In genomic region chr20:2750343-2751251, GRCh38 we compare ENCODE assay signal across 8 cellular contexts. TPM values are rescaled to one million over a fixed set of nuclear protein-coding genes. Genes with fewer than 3 reads are reported as not detected.
DNase-seq lines count a peak whose midpoint lies in the region; ATAC-seq and TF ChIP-seq lines count a peak whose summit lies in the region.

No MANE protein-coding gene starts in this region.

- H3K27me3 ChIP-seq in heart left ventricle, result peaks cover 5 to 45% (median 36%) of the 10 kb centered on the region in 9 donors
- peaks cover 18% of the 10 kb centered on the region for H3K27me3 ChIP-seq in rectal smooth muscle tissue (ENCODE audit: control insufficient read depth, insufficient read depth, low read length)

- no peak for TF ChIP-seq POLR2A in heart left ventricle (IDR thresholded peaks at IDR 0.05)

- no peak overlapping the region for H3K9ac ChIP-seq in rectal smooth muscle tissue (ENCODE audit: low read length)

- DNase-seq in Right ventricle myocardium inferior (ENCODE audit: missing footprints) (peak; percentile 80), cardiac septum (ENCODE audit: low spot score) (no peak), heart left ventricle (peak in 1 of 5 donors; percentile 40), HPDE6-E6E7 (ENCODE audit: extremely low spot score) (no peak), NCI-H774 (lab: John Stamatoyannopoulos, UW) (no peak)

- ATAC-seq in Right ventricle myocardium inferior, result peak; percentile 46
- ATAC-seq in heart left ventricle, result peak in 3 of 4 donors; percentile 41 to 65 (median 41)
- ATAC-seq in GM18502 (IDR thresholded peaks at IDR 0.05; ENCODE audit: poor library complexity, unreplicated experiment), result no peak

- peak overlapping the region in 7 of 12 donors; percentile 37 to 62 (median 55) for H3K4me3 ChIP-seq in heart left ventricle
- H3K4me3 ChIP-seq in rectal smooth muscle tissue (ENCODE audit: low read length), result peak overlapping the region; percentile 58

- H3K27ac ChIP-seq in VCaP (peak overlapping the region; percentile 50; the same call in 1 of the 2 replicates), heart left ventricle (no peak overlapping the region), rectal smooth muscle tissue (ENCODE audit: low read depth, low read length) (no peak overlapping the region)

- H3K9me3 ChIP-seq in heart left ventricle, result no peaks in the 10 kb centered on the region

- no peaks in the 10 kb centered on the region for H3K36me3 ChIP-seq in heart left ventricle
- no peaks in the 10 kb centered on the region for H3K36me3 ChIP-seq in rectal smooth muscle tissue (ENCODE audit: control insufficient read depth, insufficient read depth, low read length)

- TF ChIP-seq CTCF in VCaP (conservative IDR thresholded peaks at IDR 0.05), result no peak
- no peak for TF ChIP-seq CTCF in heart left ventricle (IDR thresholded peaks at IDR 0.05)

- WGBS in heart left ventricle, 4 donors, result 4 to 14% (median 8%) methylated on average over 36 to 44 of the region's 44 CpGs

- peaks cover 0 to 30% (median 20%) of the 10 kb centered on the region in 12 donors for H3K4me1 ChIP-seq in heart left ventricle
- H3K4me1 ChIP-seq in rectal smooth muscle tissue (ENCODE audit: control insufficient read depth, insufficient read depth, low read length), result peaks cover 4% of the 10 kb centered on the region

- intact Hi-C loops in Right ventricle myocardium inferior (cut with DNase I) (loop anchor here (5.0 kb wide), 1 partner anchor 92 kb away; the partner anchor contains the start of genes PCED1A and VPS16), cardiac septum (cut with DNase I) (loop anchor here (5.0 kb wide), 1 partner anchor 102 kb away; no protein-coding TSS in a partner anchor), heart left ventricle (cut with DNase I) (loop anchor here in 7 of 10 donors (5.0 to 10.0 kb wide), 8 partner anchors 53 to 254 kb away; partner anchors contain the start of genes PCED1A (in 2 of the 7), VPS16 (in 2 of the 7) and EBF4 (in 1 of the 7))

RNA-seq across cellular contexts. Expression of gene CPXM1, which starts 49.8 kb away (rescaled TPM):
- total RNA-seq in Right ventricle myocardium inferior, result 2.3 TPM
- 0.19 TPM for total RNA-seq in cardiac septum
- total RNA-seq in heart left ventricle, result 10 to 100 TPM in 2 of 9 donors, 1 to 10 TPM in 2, under 1 TPM in 5; 0.42 to 21.5 (median 0.72) TPM
- 1 to 10 TPM in 1 of 2 donors, under 1 TPM in 1; 0.27 to 3.9 TPM for polyA plus RNA-seq in heart left ventricle

RNA-seq across cellular contexts. Expression of gene EBF4, which starts 58.0 kb away (rescaled TPM):
- total RNA-seq in Right ventricle myocardium inferior (4.7 TPM), cardiac septum (4.8 TPM), heart left ventricle (1 to 10 TPM; 2.5 to 6.4 (median 4.2) TPM)
- polyA plus RNA-seq in heart left ventricle, result 1 to 10 TPM; 2.7 to 2.9 TPM
